In the genomic region with DNA sequence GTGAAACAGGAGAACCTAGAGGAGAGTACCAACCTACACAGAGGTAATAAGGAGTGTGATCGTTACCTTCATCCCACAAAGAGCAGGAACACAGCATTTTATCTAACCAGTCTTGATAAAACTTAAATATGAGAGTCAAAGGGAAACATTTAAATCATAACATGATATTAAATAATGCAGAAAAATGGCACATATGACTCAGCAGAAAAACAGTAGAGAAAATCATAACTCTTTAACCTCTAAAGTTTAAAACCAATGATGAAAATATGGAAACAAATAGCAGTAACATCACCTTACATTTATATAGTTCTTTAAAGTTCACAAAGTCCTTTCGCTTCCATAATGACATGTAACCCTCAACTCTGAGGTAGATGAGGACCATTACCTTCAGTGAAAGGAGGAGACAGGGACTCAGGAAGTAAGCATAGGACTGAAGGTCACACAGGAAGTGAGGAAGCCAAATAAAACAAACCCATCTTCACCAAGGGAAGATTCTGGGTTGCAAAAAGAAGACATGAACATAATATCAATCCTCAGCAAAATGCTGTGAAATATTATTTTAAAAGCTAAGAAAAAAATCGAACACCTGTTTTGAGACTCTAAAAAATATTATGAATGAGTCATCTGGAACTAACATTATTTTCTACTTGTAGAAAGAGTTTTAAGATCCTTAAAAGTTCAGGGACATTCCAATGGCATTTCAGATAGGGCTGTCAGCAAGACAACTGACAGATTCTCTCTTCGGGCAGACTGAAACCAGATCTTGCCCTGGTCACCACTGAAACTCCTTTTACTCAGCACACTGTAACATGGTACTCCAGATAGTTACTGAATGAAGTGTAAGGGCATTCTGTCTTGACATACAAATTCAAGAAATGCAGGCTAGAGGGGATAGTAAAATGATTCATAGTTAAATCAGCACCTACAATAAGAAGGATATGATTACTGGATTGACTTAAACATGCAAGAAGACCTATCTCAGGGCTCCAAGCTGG, we compare ENCODE assay signal across 1 cellular context.
TF ChIP-seq lines count a peak whose summit lies in the region.

No MANE protein-coding gene starts in this region.

TF ChIP-seq in GM23338, 12 proteins besides CTCF, POLR2A, EP300 and RAD21 (continued from another document):
- TF ChIP-seq STAT1 (IDR thresholded peaks at IDR 0.05; ENCODE audit: unreplicated experiment) = no peak
- no peak for TF ChIP-seq EZH2phosphoT487 (IDR thresholded peaks at IDR 0.05; ENCODE audit: unreplicated experiment)
- TF ChIP-seq, protein P1, sequence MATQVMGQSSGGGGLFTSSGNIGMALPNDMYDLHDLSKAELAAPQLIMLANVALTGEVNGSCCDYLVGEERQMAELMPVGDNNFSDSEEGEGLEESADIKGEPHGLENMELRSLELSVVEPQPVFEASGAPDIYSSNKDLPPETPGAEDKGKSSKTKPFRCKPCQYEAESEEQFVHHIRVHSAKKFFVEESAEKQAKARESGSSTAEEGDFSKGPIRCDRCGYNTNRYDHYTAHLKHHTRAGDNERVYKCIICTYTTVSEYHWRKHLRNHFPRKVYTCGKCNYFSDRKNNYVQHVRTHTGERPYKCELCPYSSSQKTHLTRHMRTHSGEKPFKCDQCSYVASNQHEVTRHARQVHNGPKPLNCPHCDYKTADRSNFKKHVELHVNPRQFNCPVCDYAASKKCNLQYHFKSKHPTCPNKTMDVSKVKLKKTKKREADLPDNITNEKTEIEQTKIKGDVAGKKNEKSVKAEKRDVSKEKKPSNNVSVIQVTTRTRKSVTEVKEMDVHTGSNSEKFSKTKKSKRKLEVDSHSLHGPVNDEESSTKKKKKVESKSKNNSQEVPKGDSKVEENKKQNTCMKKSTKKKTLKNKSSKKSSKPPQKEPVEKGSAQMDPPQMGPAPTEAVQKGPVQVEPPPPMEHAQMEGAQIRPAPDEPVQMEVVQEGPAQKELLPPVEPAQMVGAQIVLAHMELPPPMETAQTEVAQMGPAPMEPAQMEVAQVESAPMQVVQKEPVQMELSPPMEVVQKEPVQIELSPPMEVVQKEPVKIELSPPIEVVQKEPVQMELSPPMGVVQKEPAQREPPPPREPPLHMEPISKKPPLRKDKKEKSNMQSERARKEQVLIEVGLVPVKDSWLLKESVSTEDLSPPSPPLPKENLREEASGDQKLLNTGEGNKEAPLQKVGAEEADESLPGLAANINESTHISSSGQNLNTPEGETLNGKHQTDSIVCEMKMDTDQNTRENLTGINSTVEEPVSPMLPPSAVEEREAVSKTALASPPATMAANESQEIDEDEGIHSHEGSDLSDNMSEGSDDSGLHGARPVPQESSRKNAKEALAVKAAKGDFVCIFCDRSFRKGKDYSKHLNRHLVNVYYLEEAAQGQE (IDR thresholded peaks at IDR 0.05; ENCODE audit: unreplicated experiment) = no peak
- TF ChIP-seq, protein P2, sequence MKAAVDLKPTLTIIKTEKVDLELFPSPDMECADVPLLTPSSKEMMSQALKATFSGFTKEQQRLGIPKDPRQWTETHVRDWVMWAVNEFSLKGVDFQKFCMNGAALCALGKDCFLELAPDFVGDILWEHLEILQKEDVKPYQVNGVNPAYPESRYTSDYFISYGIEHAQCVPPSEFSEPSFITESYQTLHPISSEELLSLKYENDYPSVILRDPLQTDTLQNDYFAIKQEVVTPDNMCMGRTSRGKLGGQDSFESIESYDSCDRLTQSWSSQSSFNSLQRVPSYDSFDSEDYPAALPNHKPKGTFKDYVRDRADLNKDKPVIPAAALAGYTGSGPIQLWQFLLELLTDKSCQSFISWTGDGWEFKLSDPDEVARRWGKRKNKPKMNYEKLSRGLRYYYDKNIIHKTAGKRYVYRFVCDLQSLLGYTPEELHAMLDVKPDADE (IDR thresholded peaks at IDR 0.05) = no peak
TF ChIP-seq in GM23338: peak in this region for 0.
